In genomic region chr18:10901329-10901728, GRCh38 we compare ENCODE assay signal across 22 cellular contexts.
"Had no signal": no experiment of that assay in that cellular context is flagged by ENCODE, and none has a peak within 500 bp of the region (broad histone marks: within the 10 kb centered on the region; RNA-seq: fewer than 3 reads in every experiment).

No MANE protein-coding gene starts in this region.

- H3K27me3 ChIP-seq: SJSA1 had no signal

- H3K36me3 ChIP-seq: SJSA1 had no signal

- H3K9me3 ChIP-seq: SJSA1 had no signal

- H3K9ac ChIP-seq: KMS-11 had no signal

- ATAC-seq: K562, Panc1, PC-3 had no signal

- DNase-seq: Kasumi-1, MM.1S, NCI-H1092 treated with DMSO at 0.1 percent for 48 hours, NCI-H1436, NCI-H187, NCI-H2029, NCI-H2081 treated with DMSO at 0.1 percent for 48 hours, NCI-H2171, NCI-H226, NCI-H446, NCI-H510A, NCI-H524 treated with DMSO at 0.1 percent for 48 hours, NCI-H69, NCI-H774, PC-3, SHP77 treated with DMSO at 0.1 percent for 48 hours had no signal

- H3K4me2 ChIP-seq: KMS-11 had no signal

- H3K27ac ChIP-seq: KMS-11, RWPE1, SJSA1, SK-N-MC had no signal

- H3K4me3 ChIP-seq: K562, SJSA1, SK-N-MC had no signal
